17 cellular contexts compared by ENCODE assay signal in the genomic region with DNA sequence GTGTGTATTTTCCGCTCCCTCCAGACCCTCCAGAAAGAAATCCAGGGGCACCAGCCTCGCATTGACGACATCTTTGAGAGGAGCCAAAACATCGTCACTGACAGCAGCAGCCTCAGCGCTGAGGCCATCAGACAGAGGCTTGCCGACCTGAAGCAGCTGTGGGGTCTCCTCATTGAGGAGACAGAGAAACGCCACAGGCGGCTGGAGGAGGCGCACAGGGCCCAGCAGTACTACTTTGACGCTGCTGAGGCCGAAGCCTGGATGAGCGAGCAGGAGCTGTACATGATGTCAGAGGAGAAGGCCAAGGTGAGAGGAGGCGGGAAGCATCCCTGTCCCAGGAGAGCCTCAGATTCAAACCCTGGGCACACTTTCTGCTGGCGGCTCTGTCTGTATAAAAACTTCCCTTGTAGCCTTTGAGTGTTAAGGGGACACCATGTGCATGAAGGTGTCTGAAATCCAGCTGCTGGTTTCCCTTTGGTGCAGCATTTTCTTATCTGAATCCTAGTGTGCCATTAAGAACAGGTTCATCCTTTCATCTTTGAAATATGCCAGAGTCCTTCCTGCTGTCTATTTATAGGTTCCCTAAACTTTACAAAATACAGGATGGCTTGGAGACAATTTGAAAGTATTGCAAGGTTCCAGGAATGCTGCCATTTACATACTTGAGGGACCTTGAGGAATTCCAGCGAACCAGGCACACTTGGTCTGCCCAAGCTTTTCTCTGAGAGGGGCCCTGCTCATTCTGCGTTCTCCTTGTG.
DNase-seq lines count a peak whose midpoint lies in the region; ATAC-seq, FAIRE-seq and TF ChIP-seq lines count a peak whose summit lies in the region.
"Had no signal": no experiment of that assay in that cellular context is flagged by ENCODE, and none has a peak within 500 bp of the region (broad histone marks: within the 10 kb centered on the region; RNA-seq: fewer than 3 reads in every experiment).

No MANE protein-coding gene starts in this region.

- no peak overlapping the region for H2AFZ ChIP-seq in mesenchymal stem cell (ENCODE audit: low read depth, low read length)
- H2AFZ ChIP-seq: GM23338 had no signal

- H3K4me2 ChIP-seq in mesenchymal stem cell (ENCODE audit: low read length, poor library complexity, severe bottlenecking) = no peak overlapping the region
- H3K4me2 ChIP-seq: BLaER1 treated with 17β-estradiol and CSF1 and Interleukin-3, amounts not matched to agents 10 nM and 100 nM; GM23338 had no signal

- DNase-seq in cardiac muscle cell (ENCODE audit: low read depth in 1 of 2, low spot score in 1 of 2) (peak in 1 of 2 donors; percentile 23), right cardiac atrium (no peak), astrocyte of the hippocampus (ENCODE audit: low read depth, low spot score) (peak; percentile 27), mesenchymal stem cell (peak; percentile 29), sigmoid colon (no peak), DMS79 (lab: John Stamatoyannopoulos, UW) (no peak), H54 (ENCODE audit: insufficient read length, low spot score) (no peak)
- DNase-seq in activated CD8-positive, alpha-beta memory T cell treated with anti-CD3 and anti-CD28 coated beads, Interleukin-2, amount 10 ng/mL, durations not matched to agents 7 days and 5 days = no peak
- DNase-seq: GF-D8, NCI-H1417 treated with DMSO at 0.1 percent for 48 hours, NCI-H1930, NCI-H526 treated with DMSO at 0.1 percent for 48 hours had no signal

- H3K27me3 Mint-ChIP-seq in activated CD8-positive, alpha-beta memory T cell treated with anti-CD3 and anti-CD28 coated beads, Interleukin-2, amount 10 ng/mL, durations not matched to agents 7 days and 5 days = no peaks in the 10 kb centered on the region

- no peak for TF ChIP-seq EP300 in sigmoid colon (IDR thresholded peaks at IDR 0.05)

- CTCF ChIA-PET in activated CD8-positive, alpha-beta memory T cell treated with anti-CD3 and anti-CD28 coated beads, Interleukin-2, amount 10 ng/mL, durations not matched to agents 7 days and 5 days (lab: Charles Lee) = interaction anchor here (1.0 kb wide), 1 partner anchor 12 kb away, joined by 3 read pairs; no protein-coding TSS in a partner anchor

- no peak overlapping the region for H3K18ac ChIP-seq in mesenchymal stem cell (ENCODE audit: low read depth in 1 of 2, low read length in 2 of 2)

- peak overlapping the region in 1 of 2 experiments; percentile 21 for H2BK12ac ChIP-seq in mesenchymal stem cell (ENCODE audit: low read length in 2 of 2)

- H3K9me3 Mint-ChIP-seq in activated CD8-positive, alpha-beta memory T cell treated with anti-CD3 and anti-CD28 coated beads, Interleukin-2, amount 10 ng/mL, durations not matched to agents 7 days and 5 days (ENCODE audit: low read depth) = no peaks in the 10 kb centered on the region
- H3K9me3 Mint-ChIP-seq: GM23338 had no signal

- ATAC-seq in right cardiac atrium = no peak
- no peak for ATAC-seq in activated CD8-positive, alpha-beta memory T cell treated with anti-CD3 and anti-CD28 coated beads, Interleukin-2, amount 10 ng/mL, durations not matched to agents 7 days and 5 days
- ATAC-seq: GM23338, K562 had no signal

- H3K79me1 ChIP-seq in mesenchymal stem cell (replicated peaks; ENCODE audit: low read length, poor library complexity, severe bottlenecking) = peaks cover 38% of the 10 kb centered on the region

- H4K8ac ChIP-seq in mesenchymal stem cell (ENCODE audit: low read length) = no peak overlapping the region

- H3K36me3 ChIP-seq in cardiac muscle cell = peaks cover 91% of the 10 kb centered on the region
- H3K36me3 ChIP-seq in mesenchymal stem cell (ENCODE audit: control insufficient read depth in 1 of 2, insufficient read depth in 2 of 2, low read depth in 1 of 2, low read length in 2 of 2) = peaks cover 60 to 97% of the 10 kb centered on the region in 2 experiments
- H3K36me3 ChIP-seq in sigmoid colon = peaks cover 26 to 88% (median 66%) of the 10 kb centered on the region in 4 donors

- no peak for FAIRE-seq in H54 (lab: Jason Lieb, UNC)
- FAIRE-seq: A204.1, GM12891, K562 had no signal

- no peak for TF ChIP-seq CTCF in cardiac muscle cell (IDR thresholded peaks at IDR 0.05; ENCODE audit: low read depth, low read length)
- no peak for TF ChIP-seq CTCF in sigmoid colon (IDR thresholded peaks at IDR 0.05)

- H3K9me3 ChIP-seq in cardiac muscle cell (ENCODE audit: low read depth) (no peaks in the 10 kb centered on the region), right cardiac atrium (ENCODE audit: control insufficient read depth, low read length) (no peaks in the 10 kb centered on the region), mesenchymal stem cell (ENCODE audit: control insufficient read depth, low read length) (no peaks in the 10 kb centered on the region), sigmoid colon (no peaks in the 10 kb centered on the region)
- H3K9me3 ChIP-seq: BLaER1 treated with 17β-estradiol and CSF1 and Interleukin-3, amounts not matched to agents 10 nM and 100 nM had no signal

- intact Hi-C loops in right cardiac atrium (cut with DNase I) = loop anchor here in 1 of 4 donors (10.0 kb wide), 1 partner anchor 122 kb away; no protein-coding TSS in a partner anchor
- intact Hi-C loops in sigmoid colon (cut with DNase I) = loop anchor here (10.0 kb wide), 1 partner anchor 442 kb away; no protein-coding TSS in a partner anchor

- no peak overlapping the region for H2BK15ac ChIP-seq in mesenchymal stem cell (ENCODE audit: low read depth, poor library complexity, severe bottlenecking)

- 90% methylated on average over 16 of the region's 16 CpGs for WGBS in right cardiac atrium
- WGBS in mesenchymal stem cell = 98% methylated on average over 16 of the region's 16 CpGs
- WGBS in sigmoid colon, 2 donors = 92 to 96% methylated on average over 16 of the region's 16 CpGs

- H3K4me1 ChIP-seq in cardiac muscle cell (ENCODE audit: low read depth) = peaks cover 7% of the 10 kb centered on the region
- H3K4me1 ChIP-seq in right cardiac atrium (ENCODE audit: control insufficient read depth, insufficient read depth, low read length) = peaks cover 4% of the 10 kb centered on the region
- peaks cover 5% of the 10 kb centered on the region for H3K4me1 ChIP-seq in mesenchymal stem cell (ENCODE audit: control insufficient read depth, insufficient read depth, low read depth, low read length)
- peaks cover 0 to 26% (median 23%) of the 10 kb centered on the region in 4 donors for H3K4me1 ChIP-seq in sigmoid colon
- H3K4me1 ChIP-seq: BLaER1 treated with 17β-estradiol and CSF1 and Interleukin-3, amounts not matched to agents 10 nM and 100 nM had no signal

- no peak overlapping the region for H3K9ac ChIP-seq in mesenchymal stem cell (ENCODE audit: low read length)
- H3K9ac ChIP-seq: BLaER1 treated with 17β-estradiol and CSF1 and Interleukin-3, amounts not matched to agents 10 nM and 100 nM had no signal

- H2AK5ac ChIP-seq in mesenchymal stem cell (ENCODE audit: low read length, severe bottlenecking) = no peak overlapping the region

- peaks cover 73% of the 10 kb centered on the region for H3K36me3 Mint-ChIP-seq in activated CD8-positive, alpha-beta memory T cell treated with anti-CD3 and anti-CD28 coated beads, Interleukin-2, amount 10 ng/mL, durations not matched to agents 7 days and 5 days

- H3K23ac ChIP-seq in mesenchymal stem cell (ENCODE audit: low read length in 2 of 2) = no peak overlapping the region

- no peak overlapping the region for H3K4ac ChIP-seq in mesenchymal stem cell (ENCODE audit: low read depth in 1 of 2, low read length in 2 of 2)

- H3K27ac Mint-ChIP-seq in activated CD8-positive, alpha-beta memory T cell treated with anti-CD3 and anti-CD28 coated beads, Interleukin-2, amount 10 ng/mL, durations not matched to agents 7 days and 5 days = no peak overlapping the region
- H3K27ac Mint-ChIP-seq: GM23338 had no signal

- H3K4me1 Mint-ChIP-seq in activated CD8-positive, alpha-beta memory T cell treated with anti-CD3 and anti-CD28 coated beads, Interleukin-2, amount 10 ng/mL, durations not matched to agents 7 days and 5 days = no peaks in the 10 kb centered on the region
- H3K4me1 Mint-ChIP-seq: GM23338 had no signal

- TF ChIP-seq POLR2A in sigmoid colon (IDR thresholded peaks at IDR 0.05) (no peak), H54 (IDR thresholded peaks at IDR 0.05; ENCODE audit: low read depth, low read length) (no peak)

- H2BK5ac ChIP-seq in mesenchymal stem cell (ENCODE audit: low read depth, low read length, poor library complexity, severe bottlenecking) = no peak overlapping the region

- H3K27ac ChIP-seq in cardiac muscle cell = peak overlapping the region; percentile 75
- H3K27ac ChIP-seq in right cardiac atrium (ENCODE audit: low read length) = no peak overlapping the region
- no peak overlapping the region for H3K27ac ChIP-seq in mesenchymal stem cell (ENCODE audit: low read length, poor library complexity, severe bottlenecking)
- H3K27ac ChIP-seq in sigmoid colon = peak overlapping the region; percentile 16 to 69 (median 56)
- H3K27ac ChIP-seq: BLaER1 treated with 17β-estradiol and CSF1 and Interleukin-3, amounts not matched to agents 10 nM and 100 nM had no signal

- H2BK120ac ChIP-seq in mesenchymal stem cell (ENCODE audit: low read depth, low read length) = no peak overlapping the region

- H3K27me3 ChIP-seq in cardiac muscle cell (no peaks in the 10 kb centered on the region), right cardiac atrium (ENCODE audit: control insufficient read depth, insufficient read depth) (no peaks in the 10 kb centered on the region), mesenchymal stem cell (ENCODE audit: control insufficient read depth in 1 of 2, insufficient read depth in 1 of 2, low read length in 2 of 2) (no peaks in the 10 kb centered on the region), sigmoid colon (no peaks in the 10 kb centered on the region)
- H3K27me3 ChIP-seq: BLaER1 treated with 17β-estradiol and CSF1 and Interleukin-3, amounts not matched to agents 10 nM and 100 nM had no signal

- H3K14ac ChIP-seq in mesenchymal stem cell (ENCODE audit: low read length in 2 of 2) = no peak overlapping the region

- H4K91ac ChIP-seq in mesenchymal stem cell (ENCODE audit: low read length) = no peak overlapping the region

- no peak overlapping the region for H3K4me3 Mint-ChIP-seq in activated CD8-positive, alpha-beta memory T cell treated with anti-CD3 and anti-CD28 coated beads, Interleukin-2, amount 10 ng/mL, durations not matched to agents 7 days and 5 days
- H3K4me3 Mint-ChIP-seq: GM23338 had no signal

- H3K4me3 ChIP-seq in cardiac muscle cell = no peak overlapping the region
- no peak overlapping the region for H3K4me3 ChIP-seq in right cardiac atrium (ENCODE audit: low read length)
- H3K4me3 ChIP-seq in mesenchymal stem cell (ENCODE audit: insufficient read depth in 1 of 2, low read depth in 1 of 2, low read length in 2 of 2) = no peak overlapping the region
- no peak overlapping the region for H3K4me3 ChIP-seq in sigmoid colon
- H3K4me3 ChIP-seq: BLaER1 treated with 17β-estradiol and CSF1 and Interleukin-3, amounts not matched to agents 10 nM and 100 nM; GM23338; K562 had no signal

Comparison
In these comparisons a context has a peak if more than half of its experiments do, and no peak if none do; other contexts are left out.
1. H3K27ac ChIP-seq: peak in cardiac muscle cell (single experiment) and sigmoid colon (4 of 4); none in right cardiac atrium (single experiment) and mesenchymal stem cell (single experiment).
2. DNase-seq: peak in astrocyte of the hippocampus (single experiment) and mesenchymal stem cell (single experiment); none in right cardiac atrium (0 of 3), sigmoid colon (single experiment), DMS79 (single experiment), activated CD8-positive, alpha-beta memory T cell treated with anti-CD3 and anti-CD28 coated beads, Interleukin-2, amount 10 ng/mL, durations not matched to agents 7 days and 5 days (single experiment) and H54 (single experiment).